In genomic region chr12:15883536-15883935, GRCh38 we compare ENCODE assay signal across 8 cellular contexts. TPM values are rescaled to one million over a fixed set of nuclear protein-coding genes. Genes with fewer than 3 reads are reported as not detected.
A peak's percentile ranks its signal among the peaks of the same experiment; 100 is the strongest.
DNase-seq lines count a peak whose midpoint lies in the region; ATAC-seq and TF ChIP-seq lines count a peak whose summit lies in the region.

No MANE protein-coding gene starts in this region.

- WGBS in suprapubic skin: 47% methylated on average over 6 of the region's 6 CpGs

- H3K4me3 ChIP-seq in suprapubic skin: peak overlapping the region; percentile 80

- no peaks in the 10 kb centered on the region for H3K36me3 ChIP-seq in suprapubic skin

- no peak overlapping the region for H3K27ac ChIP-seq in suprapubic skin

- no peak for TF ChIP-seq EP300 in suprapubic skin (IDR thresholded peaks at IDR 0.05)

- H3K4me1 Mint-ChIP-seq in T-helper 1 cell treated with Interleukin-12 subunit alpha and Interleukin-12 subunit beta and Interleukin-4 antibody, amounts not matched to agents 30 μg/mL and 1 μg/mL, for 36 hours (ENCODE audit: low read depth): peaks cover 45% of the 10 kb centered on the region
- H3K4me1 Mint-ChIP-seq in activated T-helper 2 cell treated with anti-CD3 and anti-CD28 coated beads, Interferon-gamma antibody, Interleukin-2, Interleukin-4, amounts not matched to agents 10 μg/mL and 5 μg/mL and 100 μg/mL, durations not matched to agents 14 hours and 24 hours and 36 hours (ENCODE audit: low read depth): peaks cover 40% of the 10 kb centered on the region

- no peaks in the 10 kb centered on the region for H3K27me3 Mint-ChIP-seq in T-helper 1 cell treated with Interleukin-12 subunit alpha and Interleukin-12 subunit beta and Interleukin-4 antibody, amounts not matched to agents 30 μg/mL and 1 μg/mL, for 36 hours (ENCODE audit: low read depth)
- no peaks in the 10 kb centered on the region for H3K27me3 Mint-ChIP-seq in activated T-helper 2 cell treated with anti-CD3 and anti-CD28 coated beads, Interferon-gamma antibody, Interleukin-2, Interleukin-4, amounts not matched to agents 10 μg/mL and 5 μg/mL and 100 μg/mL, durations not matched to agents 14 hours and 24 hours and 36 hours (ENCODE audit: low read depth)

- H3K9me3 Mint-ChIP-seq in T-helper 1 cell treated with Interleukin-12 subunit alpha and Interleukin-12 subunit beta and Interleukin-4 antibody, amounts not matched to agents 30 μg/mL and 1 μg/mL, for 36 hours: no peaks in the 10 kb centered on the region
- H3K9me3 Mint-ChIP-seq in activated T-helper 2 cell treated with anti-CD3 and anti-CD28 coated beads, Interferon-gamma antibody, Interleukin-2, Interleukin-4, amounts not matched to agents 10 μg/mL and 5 μg/mL and 100 μg/mL, durations not matched to agents 14 hours and 24 hours and 36 hours: no peaks in the 10 kb centered on the region

- no peaks in the 10 kb centered on the region for H3K9me3 ChIP-seq in suprapubic skin

- no peaks in the 10 kb centered on the region for H3K27me3 ChIP-seq in suprapubic skin

- intact Hi-C loops in activated T-helper 2 cell treated with anti-CD3 and anti-CD28 coated beads, Interferon-gamma antibody, Interleukin-2, Interleukin-4, amounts not matched to agents 10 μg/mL and 5 μg/mL and 100 μg/mL, durations not matched to agents 14 hours and 24 hours and 36 hours (cut with micrococcal nuclease): loop anchor here (2.0 to 10.0 kb wide), 4 partner anchors 15 to 1111 kb away; partner anchors contain the start of genes ARHGDIB and EPS8

- no peak for ATAC-seq in GM19324 (IDR thresholded peaks at IDR 0.05; ENCODE audit: low FRiP score, unreplicated experiment)
- no peak for ATAC-seq in GM18858 (IDR thresholded peaks at IDR 0.05; ENCODE audit: unreplicated experiment)

- H3K4me1 ChIP-seq in suprapubic skin: peaks cover 33% of the 10 kb centered on the region

- no peak for TF ChIP-seq CTCF in suprapubic skin (IDR thresholded peaks at IDR 0.05)

- no peak for TF ChIP-seq POLR2A in suprapubic skin (IDR thresholded peaks at IDR 0.05)

- peak overlapping the region; percentile 99 for H3K27ac Mint-ChIP-seq in T-helper 1 cell treated with Interleukin-12 subunit alpha and Interleukin-12 subunit beta and Interleukin-4 antibody, amounts not matched to agents 30 μg/mL and 1 μg/mL, for 36 hours
- H3K27ac Mint-ChIP-seq in activated T-helper 2 cell treated with anti-CD3 and anti-CD28 coated beads, Interferon-gamma antibody, Interleukin-2, Interleukin-4, amounts not matched to agents 10 μg/mL and 5 μg/mL and 100 μg/mL, durations not matched to agents 14 hours and 24 hours and 36 hours: peak overlapping the region; percentile 96

- H3K4me3 Mint-ChIP-seq in T-helper 1 cell treated with Interleukin-12 subunit alpha and Interleukin-12 subunit beta and Interleukin-4 antibody, amounts not matched to agents 30 μg/mL and 1 μg/mL, for 36 hours: peak overlapping the region; percentile 96
- peak overlapping the region; percentile 93 for H3K4me3 Mint-ChIP-seq in activated T-helper 2 cell treated with anti-CD3 and anti-CD28 coated beads, Interferon-gamma antibody, Interleukin-2, Interleukin-4, amounts not matched to agents 10 μg/mL and 5 μg/mL and 100 μg/mL, durations not matched to agents 14 hours and 24 hours and 36 hours (ENCODE audit: low read depth)

- DNase-seq in T-helper 1 cell (no peak), iris pigment epithelial cell (ENCODE audit: low read depth) (peak; percentile 27), suprapubic skin (ENCODE audit: low spot score in 2 of 2) (no peak)
- no peak for DNase-seq in activated T-helper 2 cell treated with anti-CD3 and anti-CD28 coated beads, Interferon-gamma antibody, Interleukin-2, Interleukin-4, amounts not matched to agents 10 μg/mL and 5 μg/mL and 100 μg/mL, durations not matched to agents 14 hours and 24 hours and 36 hours (ENCODE audit: low spot score)
- DNase-seq in stimulated activated CD8-positive, alpha-beta memory T cell treated with anti-CD3 and anti-CD28 coated beads, Interleukin-4, amount 100 ng/mL, for 48 hours: no peak

- peaks cover 20% of the 10 kb centered on the region for H3K36me3 Mint-ChIP-seq in T-helper 1 cell treated with Interleukin-12 subunit alpha and Interleukin-12 subunit beta and Interleukin-4 antibody, amounts not matched to agents 30 μg/mL and 1 μg/mL, for 36 hours (ENCODE audit: low read depth)
- peaks cover 53% of the 10 kb centered on the region for H3K36me3 Mint-ChIP-seq in activated T-helper 2 cell treated with anti-CD3 and anti-CD28 coated beads, Interferon-gamma antibody, Interleukin-2, Interleukin-4, amounts not matched to agents 10 μg/mL and 5 μg/mL and 100 μg/mL, durations not matched to agents 14 hours and 24 hours and 36 hours (ENCODE audit: low read depth)

RNA-seq across cellular contexts. Expression of gene STRAP, which starts 1.3 kb away (rescaled TPM):
- 144 TPM in 2 replicates for total RNA-seq in activated T-helper 2 cell treated with anti-CD3 and anti-CD28 coated beads, Interferon-gamma antibody, Interleukin-2, Interleukin-4, amounts not matched to agents 10 μg/mL and 5 μg/mL and 100 μg/mL, durations not matched to agents 14 hours and 24 hours and 36 hours
- total RNA-seq in suprapubic skin: 10 to 100 TPM; 24.5 to 45.4 (median 37.7) TPM

RNA-seq across cellular contexts. Expression of gene DERA, which starts 27.6 kb away (rescaled TPM):
- total RNA-seq in activated T-helper 2 cell treated with anti-CD3 and anti-CD28 coated beads, Interferon-gamma antibody, Interleukin-2, Interleukin-4, amounts not matched to agents 10 μg/mL and 5 μg/mL and 100 μg/mL, durations not matched to agents 14 hours and 24 hours and 36 hours: 21.4 and 21.9 TPM in 2 replicates
- 10 to 100 TPM; 32.2 to 39.4 (median 34.2) TPM for total RNA-seq in suprapubic skin
